ENCODE assay signal across 1 cellular context in the genomic region with DNA sequence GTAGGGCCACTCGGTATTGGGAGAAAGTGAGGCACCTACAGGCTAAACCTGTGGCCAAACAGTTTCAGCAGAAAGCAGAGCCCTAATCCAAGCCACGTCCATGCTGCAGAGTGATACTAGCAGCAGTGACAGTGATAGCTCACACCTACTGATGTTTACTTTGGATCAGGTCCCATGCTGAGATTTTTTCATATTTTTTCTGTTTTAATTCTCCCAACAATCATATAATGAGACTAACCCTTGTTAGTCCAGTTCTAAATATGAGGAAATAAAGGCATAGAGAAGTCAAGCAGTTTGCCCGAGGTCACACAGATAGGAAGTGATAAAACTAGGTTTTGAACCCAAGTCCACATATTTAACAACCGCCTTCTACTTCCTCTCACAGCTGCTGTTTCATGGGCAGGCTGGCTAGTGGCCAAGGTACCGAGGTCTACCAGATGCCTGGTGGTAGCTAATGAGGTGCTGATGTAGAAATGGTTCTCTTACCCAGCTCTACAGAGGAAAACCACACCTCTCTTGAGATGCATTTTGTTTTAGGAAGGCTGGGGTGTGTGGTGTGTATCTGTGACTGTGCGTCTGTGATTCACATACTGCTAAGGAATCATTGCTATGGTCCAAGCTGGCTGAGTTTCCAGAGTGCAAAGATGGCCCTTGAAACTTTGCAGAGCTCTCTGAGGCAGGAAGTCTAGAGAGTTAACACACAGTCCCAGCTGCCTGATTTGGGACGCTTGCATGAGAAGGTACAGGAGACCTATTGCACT.
TF ChIP-seq lines count a peak whose summit lies in the region.

No MANE protein-coding gene starts in this region.

TF ChIP-seq in endothelial cell of umbilical vein, 7 proteins besides CTCF, POLR2A, EP300 and RAD21:
- peak; percentile 79 for TF ChIP-seq GATA2 (IDR thresholded peaks at IDR 0.05; ENCODE audit: insufficient read depth, insufficient read length, low read depth, low read length)
- TF ChIP-seq POLR2AphosphoS5 (IDR thresholded peaks at IDR 0.05; ENCODE audit: insufficient read depth, low read depth, low read length) = peak; percentile 73
- TF ChIP-seq, protein P1, sequence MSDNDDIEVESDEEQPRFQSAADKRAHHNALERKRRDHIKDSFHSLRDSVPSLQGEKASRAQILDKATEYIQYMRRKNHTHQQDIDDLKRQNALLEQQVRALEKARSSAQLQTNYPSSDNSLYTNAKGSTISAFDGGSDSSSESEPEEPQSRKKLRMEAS (IDR thresholded peaks at IDR 0.05; ENCODE audit: insufficient read depth, insufficient read length) = no peak
